16 cellular contexts compared by ENCODE assay signal in the genomic region with DNA sequence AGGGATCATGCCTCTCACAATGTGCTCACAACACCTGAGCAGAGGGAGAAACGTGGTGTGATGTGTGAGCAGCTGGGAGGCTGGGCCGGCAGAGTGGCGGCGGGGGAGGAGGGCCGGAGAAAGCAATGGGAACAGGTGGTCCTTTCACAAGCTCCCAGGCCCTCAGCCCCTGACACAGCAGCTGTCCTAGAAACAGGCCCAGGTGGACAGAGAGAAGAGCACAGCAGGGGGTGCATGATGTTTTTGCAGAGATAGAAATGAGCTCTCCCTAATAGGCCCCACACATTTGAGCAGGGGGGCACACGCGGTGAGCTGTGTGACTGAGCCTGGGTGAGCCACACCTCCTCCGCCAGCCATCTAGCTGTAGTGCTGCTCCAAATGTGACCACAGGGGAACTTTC. TPM values are rescaled to one million over a fixed set of nuclear protein-coding genes. Genes with fewer than 3 reads are reported as not detected.
DNase-seq lines count a peak whose midpoint lies in the region; ATAC-seq and TF ChIP-seq lines count a peak whose summit lies in the region.
"Had no signal": no experiment of that assay in that cellular context is flagged by ENCODE, and none has a peak within 500 bp of the region (broad histone marks: within the 10 kb centered on the region; RNA-seq: fewer than 3 reads in every experiment).

No MANE protein-coding gene starts in this region.

- H3K4me1 ChIP-seq in H9 (ENCODE audit: insufficient read depth, low read length), result peaks cover 19% of the 10 kb centered on the region; the same call in 1 of the 2 replicates

- no peak overlapping the region for H3K14ac ChIP-seq in H9 (ENCODE audit: insufficient read depth, low read length)

- WGBS in H9 (ENCODE audit: extremely low coverage, insufficient read length, low lambda C conversion rate), result no CpG with 5 or more reads among the region's 8 CpGs

- H3K9me3 ChIP-seq in H9 (ENCODE audit: control insufficient read depth, low read depth, low read length), result no peaks in the 10 kb centered on the region

- peak overlapping the region; percentile 5 for H3K4me2 ChIP-seq in H9 (ENCODE audit: insufficient read depth, insufficient read length, low read length)

- no peak overlapping the region for H4K8ac ChIP-seq in H9 (replicated peaks; ENCODE audit: insufficient read length, low read depth, low read length)

- H3K4me1 Mint-ChIP-seq in H9 (peaks cover 49 to 52% of the 10 kb centered on the region in 2 experiments), nephron (peaks cover 72% of the 10 kb centered on the region)

- H2AFZ ChIP-seq in H9 (ENCODE audit: low read length), result no peak overlapping the region

- H3K23me2 ChIP-seq in H9 (ENCODE audit: insufficient read length, low read depth, low read length, poor library complexity, severe bottlenecking), result peaks cover 15% of the 10 kb centered on the region

- no peaks in the 10 kb centered on the region; a peak in 2 of 5 replicates for H3K9me3 Mint-ChIP-seq in H9
- no peaks in the 10 kb centered on the region for H3K9me3 Mint-ChIP-seq in nephron
- H3K9me3 Mint-ChIP-seq: activated naive CD8-positive, alpha-beta T cell treated with anti-CD3 and anti-CD28 coated beads, Interleukin-2, amount 50 U/mL, for 24 hours; naive B cell had no signal

- no peak overlapping the region for H3T11ph ChIP-seq in H9 (ENCODE audit: low read length)

- H3K4me3 Mint-ChIP-seq in H9, result peak overlapping the region in 1 of 2 experiments; percentile 32; a peak in 1 of 5 replicates
- peak overlapping the region in 1 of 3 experiments; percentile 46 for H3K4me3 Mint-ChIP-seq in nephron
- H3K4me3 Mint-ChIP-seq: CD14-positive monocyte, naive B cell had no signal

- H3K27ac ChIP-seq in H9 (ENCODE audit: insufficient read length, low read depth, low read length), result no peak overlapping the region
- H3K27ac ChIP-seq: HL-60 had no signal

- H3K27me3 Mint-ChIP-seq in H9 (ENCODE audit: low read depth) (peaks cover 85% of the 10 kb centered on the region), nephron (ENCODE audit: low read depth) (peaks cover 26% of the 10 kb centered on the region)

- no peak overlapping the region for H2BK120ac ChIP-seq in H9 (ENCODE audit: low read depth, low read length, poor library complexity, severe bottlenecking)

- no peaks in the 10 kb centered on the region for H4K20me1 ChIP-seq in H9 (ENCODE audit: control insufficient read depth, insufficient read depth, insufficient read length)

- H3K27ac Mint-ChIP-seq in H9, result peak overlapping the region in 1 of 3 experiments; percentile 59; a peak in 1 of 7 replicates
- H3K27ac Mint-ChIP-seq in nephron, result peak overlapping the region; percentile 37 to 94 (median 81)
- H3K27ac Mint-ChIP-seq: activated naive CD8-positive, alpha-beta T cell treated with anti-CD3 and anti-CD28 coated beads, Interleukin-2, amount 50 U/mL, for 24 hours; CD14-positive monocyte had no signal

- no peak overlapping the region for H2BK20ac ChIP-seq in H9 (ENCODE audit: low read depth, low read length, poor library complexity, severe bottlenecking)

- H3K56ac ChIP-seq in H9 (ENCODE audit: insufficient read length, low read depth, low read length), result no peak overlapping the region

- no peak overlapping the region for H4K5ac ChIP-seq in H9 (ENCODE audit: insufficient read length, low read depth, low read length)

- H3K79me1 ChIP-seq in H9 (ENCODE audit: insufficient read depth, low read depth, low read length, poor library complexity, severe bottlenecking), result no peaks in the 10 kb centered on the region

- H2BK12ac ChIP-seq in H9 (ENCODE audit: insufficient read length, low read depth, low read length), result no peak overlapping the region

- H3K36me3 Mint-ChIP-seq in H9 (ENCODE audit: insufficient read depth in 1 of 3, low read depth in 3 of 3), result no peaks in the 10 kb centered on the region; a peak in 1 of 7 replicates
- H3K36me3 Mint-ChIP-seq in nephron (ENCODE audit: low read depth), result no peaks in the 10 kb centered on the region
- H3K36me3 Mint-ChIP-seq: naive B cell had no signal

- ATAC-seq in HG02798 (IDR thresholded peaks at IDR 0.05; ENCODE audit: poor library complexity, unreplicated experiment), result no peak
- ATAC-seq: activated naive CD8-positive, alpha-beta T cell treated with anti-CD3 and anti-CD28 coated beads, Interleukin-2, amount 50 U/mL, for 24 hours; left lobe of liver had no signal

- no peak overlapping the region for H3K4ac ChIP-seq in H9 (ENCODE audit: low read depth, low read length)

- H2BK15ac ChIP-seq in H9 (ENCODE audit: low read depth, low read length), result no peak overlapping the region

- no peak overlapping the region for H3K23ac ChIP-seq in H9 (ENCODE audit: insufficient read length, low read depth, low read length)

- no peak overlapping the region for H3K18ac ChIP-seq in H9 (ENCODE audit: insufficient read length, low read depth, low read length)

- DNase-seq in H9 (peak; percentile 71), NCI-H1930 (lab: John Stamatoyannopoulos, UW) (peak; percentile 18 to 25), NCI-H774 (lab: John Stamatoyannopoulos, UW) (peak; percentile 88), activated gamma-delta T cell treated with Interleukin-2 at 50 U/mL for 16 hours (no peak), inferior parietal cortex (ENCODE audit: extremely low spot score) (no peak)
- DNase-seq: activated naive CD8-positive, alpha-beta T cell treated with anti-CD3 and anti-CD28 coated beads, Interleukin-2, amount 50 U/mL, for 24 hours; cerebellar nuclear complex; HCEC 1CT; head of caudate nucleus; naive B cell had no signal

- H2BK5ac ChIP-seq in H9 (ENCODE audit: insufficient read length, low read length), result no peak overlapping the region

- TF ChIP-seq CTCF in H9 (conservative IDR thresholded peaks at IDR 0.05) (peak; percentile 22; the same call in 1 of the 3 replicates), nephron (IDR thresholded peaks at IDR 0.05; ENCODE audit: unreplicated experiment in 3 of 3) (no peak)

- H4K91ac ChIP-seq in H9 (ENCODE audit: insufficient read length, low read depth, low read length), result no peak overlapping the region

- no peaks in the 10 kb centered on the region; the same call in 1 of the 2 replicates for H3K27me3 ChIP-seq in H9 (ENCODE audit: insufficient read depth, low read length)

- no peak overlapping the region for H2AK5ac ChIP-seq in H9 (ENCODE audit: insufficient read length, low read length)

- no peaks in the 10 kb centered on the region for H3K79me2 ChIP-seq in H9 (ENCODE audit: insufficient read depth, low read length)

- H3K9ac ChIP-seq in H9 (ENCODE audit: extremely low read depth, insufficient read length, low read length), result no peak overlapping the region

RNA-seq across cellular contexts. Expression of a gene that starts 7.6 kb away (rescaled TPM):
- total RNA-seq in H9 (2021), result 6.8 and 6.9 TPM in 2 replicates
- total RNA-seq: LHCN-M2 had no signal

RNA-seq across cellular contexts. Expression of a gene that starts 22.7 kb away (rescaled TPM):
- 0.57 and 0.63 TPM in 2 replicates for total RNA-seq in H9 (2021)

Comparison
In these comparisons a context has a peak if more than half of its experiments do, and no peak if none do; other contexts are left out.
1. DNase-seq: peak in H9 (single experiment), NCI-H1930 (2 of 2) and NCI-H774 (single experiment); none in activated gamma-delta T cell treated with Interleukin-2 at 50 U/mL for 16 hours (single experiment) and inferior parietal cortex (single experiment).